37 cellular contexts compared by ENCODE assay signal in the genomic region with DNA sequence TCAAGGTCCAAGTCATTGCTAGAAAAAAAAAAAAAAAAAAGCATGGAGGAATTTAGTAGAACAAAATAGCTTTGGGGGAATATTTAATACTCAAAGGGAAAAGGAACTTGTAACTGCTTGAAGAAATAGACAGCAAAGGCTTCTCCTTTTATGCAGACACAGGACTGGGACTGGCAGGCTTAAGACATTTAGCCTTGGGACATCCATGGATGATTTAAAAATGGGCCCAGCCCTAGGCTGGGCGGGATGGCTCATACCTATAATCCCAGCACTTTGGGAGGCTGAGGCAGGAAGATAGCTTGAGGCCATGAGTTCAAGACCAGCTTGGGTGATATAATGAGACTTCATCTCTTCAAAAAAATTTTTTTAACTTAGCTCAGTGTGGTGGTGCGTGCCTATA. TPM values are rescaled to one million over a fixed set of nuclear protein-coding genes. Genes with fewer than 3 reads are reported as not detected.
"Had no signal": no experiment of that assay in that cellular context is flagged by ENCODE, and none has a peak within 500 bp of the region (broad histone marks: within the 10 kb centered on the region; RNA-seq: fewer than 3 reads in every experiment).

No MANE protein-coding gene starts in this region.

- DNase-seq: activated effector memory CD4-positive, alpha-beta T cell treated with anti-CD3 and anti-CD28 coated beads, Interleukin-2, amount 50 U/mL, for 16 hours; activated effector memory CD4-positive, alpha-beta T cell treated with Interleukin-2 at 50 U/mL for 16 hours; activated gamma-delta T cell; activated gamma-delta T cell treated with Interleukin-2 at 50 U/mL for 16 hours; activated naive CD4-positive, alpha-beta T cell; activated naive CD4-positive, alpha-beta T cell treated with anti-CD3 and anti-CD28 coated beads for 36 hours; activated naive CD4-positive, alpha-beta T cell treated with anti-CD3 and anti-CD28 coated beads, Interleukin-2, amount 10 ng/mL, durations not matched to agents 7 days and 5 days; activated naive CD4-positive, alpha-beta T cell treated with anti-CD3 and anti-CD28 coated beads, Interleukin-2, amount 50 U/mL, for 16 hours; activated naive CD4-positive, alpha-beta T cell treated with Interleukin-2 at 50 U/mL for 16 hours; activated naive CD8-positive, alpha-beta T cell treated with anti-CD3 and anti-CD28 coated beads for 36 hours; activated naive CD8-positive, alpha-beta T cell treated with anti-CD3 and anti-CD28 coated beads, Interleukin-2, amount 10 ng/mL, durations not matched to agents 7 days and 5 days; activated naive CD8-positive, alpha-beta T cell treated with anti-CD3 and anti-CD28 coated beads, Interleukin-2, amount 50 U/mL, for 24 hours; activated T-cell treated with anti-CD3 and anti-CD28 coated beads for 4 hours; activated T-cell treated with anti-CD3 and anti-CD28 coated beads, Interleukin-2, amount 50 U/mL, for 1 hour; activated T-cell treated with anti-CD3 and anti-CD28 coated beads, Interleukin-2, amount 50 U/mL, for 24 hours; activated T-cell treated with anti-CD3 and anti-CD28 coated beads, Interleukin-2, amount 50 U/mL, for 4 hours; activated T-cell treated with anti-CD3 and anti-CD28 coated beads, Interleukin-2, amount 50 U/mL, for 48 hours; activated T-cell treated with anti-CD3 and anti-CD28 coated beads, Interleukin-2, amount 50 U/mL, for 72 hours; adrenal gland; amniotic stem cell; amygdala; anterior cingulate cortex; aorta; body of pancreas; brain microvascular endothelial cell; caudate nucleus; central memory CD4-positive, alpha-beta T cell; cerebellar nuclear complex had no signal

- H3K4me1 ChIP-seq: adrenal gland, ascending aorta, body of pancreas, breast epithelium had no signal

- H3K36me3 ChIP-seq: adrenal gland, ascending aorta, brain microvascular endothelial cell, breast epithelium, cardiac muscle cell had no signal

- H3K9me3 ChIP-seq: adrenal gland, ascending aorta, body of pancreas, breast epithelium had no signal

- H3K27ac ChIP-seq: adrenal gland, ascending aorta, body of pancreas, brain microvascular endothelial cell, breast epithelium, cardiac muscle cell had no signal

- ATAC-seq: activated naive CD4-positive, alpha-beta T cell treated with anti-CD3 and anti-CD28 coated beads, Interleukin-2, amount 50 U/mL, for 72 hours; activated naive CD8-positive, alpha-beta T cell treated with anti-CD3 and anti-CD28 coated beads, Interleukin-2, amount 50 U/mL, for 24 hours; activated T-cell treated with anti-CD3 and anti-CD28 coated beads, Interleukin-2, amount 50 U/mL, for 4 hours; activated T-cell treated with anti-CD3 and anti-CD28 coated beads, Interleukin-2, amount 50 U/mL, for 72 hours; activated T-helper 17 cell treated with anti-CD3 and anti-CD28 coated beads, Interleukin-2, amount 50 U/mL, for 72 hours; body of pancreas had no signal

- H3K4me3 ChIP-seq: adrenal gland, ascending aorta, body of pancreas, breast epithelium, cardiac muscle cell had no signal

- H3K27me3 ChIP-seq: adrenal gland, ascending aorta, body of pancreas, brain microvascular endothelial cell, breast epithelium, cardiac muscle cell had no signal

RNA-seq across cellular contexts. Expression of a gene that starts 41.2 kb away (rescaled TPM):
- total RNA-seq: activated naive CD4-positive, alpha-beta T cell treated with anti-CD3 and anti-CD28 coated beads for 36 hours; activated naive CD4-positive, alpha-beta T cell treated with anti-CD3 and anti-CD28 coated beads, Interleukin-2, amount 50 U/mL, for 72 hours; activated naive CD8-positive, alpha-beta T cell treated with anti-CD3 and anti-CD28 coated beads for 36 hours; activated naive CD8-positive, alpha-beta T cell treated with anti-CD3 and anti-CD28 coated beads, Interleukin-2, amount 10 ng/mL, durations not matched to agents 7 days and 5 days; activated T-cell treated with anti-CD3 and anti-CD28 coated beads, Interleukin-2, amount 50 U/mL, for 4 hours; activated T-helper 1 cell treated with anti-CD3 and anti-CD28 coated beads, Interleukin-12 subunit alpha, Interleukin-12 subunit beta, Interleukin-2, Interleukin-4 antibody, amounts not matched to agents 30 ng/mL and 10 ng/mL and 1 ng/mL, durations not matched to agents 14 hours and 24 hours and 36 hours; activated T-helper 17 cell treated with anti-CD3 and anti-CD28 coated beads, Interleukin-2, amount 50 U/mL, for 72 hours; activated T-helper 2 cell treated with anti-CD3 and anti-CD28 coated beads, Interferon-gamma antibody, Interleukin-2, Interleukin-4, amounts not matched to agents 10 μg/mL and 5 μg/mL and 100 μg/mL, durations not matched to agents 14 hours and 24 hours and 36 hours; ascending aorta; body of pancreas; bronchial epithelial cell; cardiac muscle cell; chondrocyte had no signal
- polyA plus RNA-seq: cardiac muscle cell had no signal
